Comparison of ENCODE assay signal across 20 cellular contexts in genomic region chr4:80393970-80394250, GRCh38. TPM values are rescaled to one million over a fixed set of nuclear protein-coding genes. Genes with fewer than 3 reads are reported as not detected.
A peak's percentile ranks its signal among the peaks of the same experiment; 100 is the strongest.
DNase-seq lines count a peak whose midpoint lies in the region; ATAC-seq lines count a peak whose summit lies in the region.
"Had no signal": no experiment of that assay in that cellular context is flagged by ENCODE, and none has a peak within 500 bp of the region (broad histone marks: within the 10 kb centered on the region; RNA-seq: fewer than 3 reads in every experiment).

No MANE protein-coding gene starts in this region.

- H2BK120ac ChIP-seq in trophoblast cell (ENCODE audit: insufficient read depth, low read length, poor library complexity) = no peak overlapping the region

- no peak overlapping the region for H3K23ac ChIP-seq in trophoblast cell (ENCODE audit: low read length)

- no peak overlapping the region for H3K14ac ChIP-seq in trophoblast cell (ENCODE audit: low read length)

- peak overlapping the region; percentile 72 for H3K27ac Mint-ChIP-seq in activated naive CD8-positive, alpha-beta T cell
- H3K27ac Mint-ChIP-seq in activated naive CD8-positive, alpha-beta T cell treated with anti-CD3 and anti-CD28 coated beads for 36 hours = no peak overlapping the region
- H3K27ac Mint-ChIP-seq in stimulated activated effector memory CD8-positive, alpha-beta T cell treated with anti-CD3 and anti-CD28 coated beads, Interleukin-12 subunit alpha, Interleukin-12 subunit beta, amount 100 ng/mL, for 72 hours = no peak overlapping the region
- H3K27ac Mint-ChIP-seq: CD4-positive, CD25-positive, alpha-beta regulatory T cell; IgD-negative memory B cell had no signal

- H2BK5ac ChIP-seq in trophoblast cell (ENCODE audit: low read depth, low read length, poor library complexity) = no peak overlapping the region

- H2AK5ac ChIP-seq in trophoblast cell (ENCODE audit: low read length) = no peak overlapping the region

- H3K9ac ChIP-seq in trophoblast cell (ENCODE audit: low read length) = no peak overlapping the region

- peaks cover 5% of the 10 kb centered on the region for H3K36me3 Mint-ChIP-seq in activated naive CD8-positive, alpha-beta T cell
- H3K36me3 Mint-ChIP-seq in activated naive CD8-positive, alpha-beta T cell treated with anti-CD3 and anti-CD28 coated beads for 36 hours = no peaks in the 10 kb centered on the region
- H3K36me3 Mint-ChIP-seq in stimulated activated effector memory CD8-positive, alpha-beta T cell treated with anti-CD3 and anti-CD28 coated beads, Interleukin-12 subunit alpha, Interleukin-12 subunit beta, amount 100 ng/mL, for 72 hours = no peaks in the 10 kb centered on the region
- H3K36me3 Mint-ChIP-seq: CD4-positive, CD25-positive, alpha-beta regulatory T cell; IgD-negative memory B cell had no signal

- no peak overlapping the region for H2BK12ac ChIP-seq in trophoblast cell (ENCODE audit: low read length)

- no peak overlapping the region for H3K27ac ChIP-seq in trophoblast cell (ENCODE audit: low read depth, low read length)

- no peaks in the 10 kb centered on the region for H3K79me2 ChIP-seq in trophoblast cell (ENCODE audit: control insufficient read depth, insufficient read depth, low read length, poor library complexity)

- H3K4me3 ChIP-seq in trophoblast cell (ENCODE audit: low read depth, low read length) = no peak overlapping the region
- H3K4me3 ChIP-seq: GM12878 had no signal

- WGBS in trophoblast cell (ENCODE audit: extremely low coverage, insufficient coverage, insufficient read length) = no CpG with 5 or more reads among the region's 1 CpG

- H3K4me1 ChIP-seq in trophoblast cell (ENCODE audit: control insufficient read depth in 1 of 2, insufficient read depth in 2 of 2, low read length in 2 of 2) = no peaks in the 10 kb centered on the region

- no peaks in the 10 kb centered on the region for H3K27me3 ChIP-seq in trophoblast cell (ENCODE audit: insufficient read depth, low read length)

- H3K4me2 ChIP-seq in trophoblast cell (ENCODE audit: low read length) = no peak overlapping the region

- H3K9me3 ChIP-seq in trophoblast cell (ENCODE audit: insufficient read depth, low read depth, low read length) = no peaks in the 10 kb centered on the region

- no peak overlapping the region for H3K4me3 Mint-ChIP-seq in activated naive CD8-positive, alpha-beta T cell
- H3K4me3 Mint-ChIP-seq in activated naive CD8-positive, alpha-beta T cell treated with anti-CD3 and anti-CD28 coated beads for 36 hours = no peak overlapping the region
- no peak overlapping the region for H3K4me3 Mint-ChIP-seq in stimulated activated effector memory CD8-positive, alpha-beta T cell treated with anti-CD3 and anti-CD28 coated beads, Interleukin-12 subunit alpha, Interleukin-12 subunit beta, amount 100 ng/mL, for 72 hours
- H3K4me3 Mint-ChIP-seq: CD4-positive, CD25-positive, alpha-beta regulatory T cell; IgD-negative memory B cell had no signal

- H3K79me1 ChIP-seq in trophoblast cell (ENCODE audit: low read length) = no peaks in the 10 kb centered on the region

- no peak overlapping the region for H3K4ac ChIP-seq in trophoblast cell (ENCODE audit: low read depth, low read length)

- no peak overlapping the region for H4K8ac ChIP-seq in trophoblast cell (ENCODE audit: low read depth, low read length)

- no peak overlapping the region for H4K91ac ChIP-seq in trophoblast cell (ENCODE audit: low read depth, low read length)

- no peak for DNase-seq in activated naive CD8-positive, alpha-beta T cell treated with anti-CD3 and anti-CD28 coated beads for 36 hours
- no peak for DNase-seq in stimulated activated effector memory CD8-positive, alpha-beta T cell treated with anti-CD3 and anti-CD28 coated beads, Interleukin-12 subunit alpha, Interleukin-12 subunit beta, amount 100 ng/mL, for 72 hours (ENCODE audit: low spot score in 2 of 2)
- no peak for DNase-seq in effector CD8-positive, alpha-beta T cell (lab: John Stamatoyannopoulos, UW)
- no peak for DNase-seq in C1 segment of cervical spinal cord (lab: John Stamatoyannopoulos, UW)
- no peak for DNase-seq in trophoblast cell
- DNase-seq: AML-193, Calu3, NCI-H1417, NCI-H2029 treated with DMSO at 0.1 percent for 48 hours, NCI-H510A treated with DMSO at 0.1 percent for 48 hours, SHP77 had no signal

- ATAC-seq in GM21390 (IDR thresholded peaks at IDR 0.05; ENCODE audit: unreplicated experiment) (peak; percentile 16), HG03520 (IDR thresholded peaks at IDR 0.05; ENCODE audit: unreplicated experiment) (peak; percentile 24)
- peak; percentile 31 for ATAC-seq in stimulated activated effector memory CD8-positive, alpha-beta T cell treated with anti-CD3 and anti-CD28 coated beads, Interleukin-12 subunit alpha, Interleukin-12 subunit beta, amount 100 ng/mL, for 72 hours
- ATAC-seq: HCT116 had no signal

- H3K9me3 Mint-ChIP-seq in activated naive CD8-positive, alpha-beta T cell (ENCODE audit: low read depth) = peaks cover 4% of the 10 kb centered on the region
- peaks cover 12% of the 10 kb centered on the region for H3K9me3 Mint-ChIP-seq in activated naive CD8-positive, alpha-beta T cell treated with anti-CD3 and anti-CD28 coated beads for 36 hours
- no peaks in the 10 kb centered on the region for H3K9me3 Mint-ChIP-seq in stimulated activated effector memory CD8-positive, alpha-beta T cell treated with anti-CD3 and anti-CD28 coated beads, Interleukin-12 subunit alpha, Interleukin-12 subunit beta, amount 100 ng/mL, for 72 hours

- H3K4me1 Mint-ChIP-seq in activated naive CD8-positive, alpha-beta T cell (ENCODE audit: low read depth) = peaks cover 4% of the 10 kb centered on the region
- H3K4me1 Mint-ChIP-seq in activated naive CD8-positive, alpha-beta T cell treated with anti-CD3 and anti-CD28 coated beads for 36 hours = peaks cover 6% of the 10 kb centered on the region
- no peaks in the 10 kb centered on the region for H3K4me1 Mint-ChIP-seq in stimulated activated effector memory CD8-positive, alpha-beta T cell treated with anti-CD3 and anti-CD28 coated beads, Interleukin-12 subunit alpha, Interleukin-12 subunit beta, amount 100 ng/mL, for 72 hours

- H3K18ac ChIP-seq in trophoblast cell (ENCODE audit: low read length) = no peak overlapping the region

- no peak overlapping the region for H2AFZ ChIP-seq in trophoblast cell (ENCODE audit: insufficient read depth, low read length, poor library complexity)

- H3K27me3 Mint-ChIP-seq in activated naive CD8-positive, alpha-beta T cell = no peaks in the 10 kb centered on the region
- H3K27me3 Mint-ChIP-seq in activated naive CD8-positive, alpha-beta T cell treated with anti-CD3 and anti-CD28 coated beads for 36 hours = no peaks in the 10 kb centered on the region
- H3K27me3 Mint-ChIP-seq: IgD-negative memory B cell had no signal

- H3K36me3 ChIP-seq in trophoblast cell (ENCODE audit: control insufficient read depth in 1 of 2, insufficient read depth in 2 of 2, low read length in 2 of 2) = no peaks in the 10 kb centered on the region

- H4K12ac ChIP-seq in trophoblast cell (ENCODE audit: low read depth, low read length) = no peak overlapping the region

RNA-seq across cellular contexts. Expression of gene CFAP299, which starts 58.4 kb away (rescaled TPM):
- not detected for total RNA-seq in activated naive CD8-positive, alpha-beta T cell treated with anti-CD3 and anti-CD28 coated beads for 36 hours
- polyA plus RNA-seq in trophoblast cell (2013) = not detected in 2 replicates
- total RNA-seq: A673; Calu3; CD4-positive, CD25-positive, alpha-beta regulatory T cell; HT-29 had no signal
- polyA plus RNA-seq: CD4-positive, CD25-positive, alpha-beta regulatory T cell; IgD-negative memory B cell had no signal
